In genomic region chr4:89222171-89222570, GRCh38 we compare ENCODE assay signal across 11 cellular contexts.
A peak's percentile ranks its signal among the peaks of the same experiment; 100 is the strongest.
DNase-seq lines count a peak whose midpoint lies in the region; ATAC-seq and TF ChIP-seq lines count a peak whose summit lies in the region.
"Had no signal": no experiment of that assay in that cellular context is flagged by ENCODE, and none has a peak within 500 bp of the region (broad histone marks: within the 10 kb centered on the region; RNA-seq: fewer than 3 reads in every experiment).

No MANE protein-coding gene starts in this region.

- CTCF ChIA-PET in MCF 10A (lab: Yijun Ruan, JAX) = interaction anchor here (1.2 kb wide), 1 partner anchor 213 kb away, joined by 5 read pairs; no protein-coding TSS in a partner anchor

- no peaks in the 10 kb centered on the region for H3K4me1 ChIP-seq in breast epithelium

- H3K27me3 Mint-ChIP-seq in MCF 10A (ENCODE audit: insufficient read depth, unreplicated experiment) = no peaks in the 10 kb centered on the region
- H3K27me3 Mint-ChIP-seq in activated T-helper 17 cell treated with anti-CD3 and anti-CD28 coated beads, Interleukin-2, amount 50 U/mL, for 72 hours = peaks cover 3% of the 10 kb centered on the region
- H3K27me3 Mint-ChIP-seq in stimulated activated naive CD8-positive, alpha-beta T cell treated with anti-CD3 and anti-CD28 coated beads, Interleukin-15, amount 100 ng/mL, for 72 hours = peaks cover 7% of the 10 kb centered on the region

- H3K36me3 Mint-ChIP-seq in MCF 10A (ENCODE audit: insufficient read depth, unreplicated experiment) = no peaks in the 10 kb centered on the region
- no peaks in the 10 kb centered on the region for H3K36me3 Mint-ChIP-seq in activated T-helper 17 cell treated with anti-CD3 and anti-CD28 coated beads, Interleukin-2, amount 50 U/mL, for 72 hours (ENCODE audit: low read depth)

- peak; percentile 1 for DNase-seq in MCF 10A (ENCODE audit: unreplicated experiment)
- no peak for DNase-seq in breast epithelium (ENCODE audit: low spot score in 2 of 2)
- peak in 1 of 2 donors; percentile 37 for DNase-seq in stimulated activated naive CD8-positive, alpha-beta T cell treated with anti-CD3 and anti-CD28 coated beads, Interleukin-15, amount 100 ng/mL, for 72 hours
- no peak for DNase-seq in NCI-H2107 (lab: John Stamatoyannopoulos, UW)
- no peak for DNase-seq in cerebellar nuclear complex (lab: John Stamatoyannopoulos, UW)
- DNase-seq in activated effector memory CD4-positive, alpha-beta T cell treated with Interleukin-2 at 50 U/mL for 16 hours = no peak
- DNase-seq: NCI-H1436 had no signal

- intact Hi-C loops in MCF 10A (cut with micrococcal nuclease) = no loop called here
- intact Hi-C loops in breast epithelium (cut with DNase I; ENCODE audit: low total_unique reads) = no loop called here

- H3K27ac Mint-ChIP-seq in MCF 10A (ENCODE audit: low read depth, unreplicated experiment) = no peak overlapping the region
- peak overlapping the region; percentile 53 for H3K27ac Mint-ChIP-seq in activated T-helper 17 cell treated with anti-CD3 and anti-CD28 coated beads, Interleukin-2, amount 50 U/mL, for 72 hours
- H3K27ac Mint-ChIP-seq in stimulated activated naive CD8-positive, alpha-beta T cell treated with anti-CD3 and anti-CD28 coated beads, Interleukin-15, amount 100 ng/mL, for 72 hours = peak overlapping the region; percentile 89 to 91
- H3K27ac Mint-ChIP-seq: T-helper 2 cell treated with Interferon-gamma antibody and Interleukin-4, amounts not matched to agents 5 μg/mL and 100 μg/mL, for 36 hours had no signal

- H3K9me3 Mint-ChIP-seq in MCF 10A (ENCODE audit: unreplicated experiment) = no peaks in the 10 kb centered on the region
- no peaks in the 10 kb centered on the region for H3K9me3 Mint-ChIP-seq in activated T-helper 17 cell treated with anti-CD3 and anti-CD28 coated beads, Interleukin-2, amount 50 U/mL, for 72 hours
- no peaks in the 10 kb centered on the region for H3K9me3 Mint-ChIP-seq in stimulated activated naive CD8-positive, alpha-beta T cell treated with anti-CD3 and anti-CD28 coated beads, Interleukin-15, amount 100 ng/mL, for 72 hours
- H3K9me3 Mint-ChIP-seq: T-helper 2 cell treated with Interferon-gamma antibody and Interleukin-4, amounts not matched to agents 5 μg/mL and 100 μg/mL, for 36 hours had no signal

- H3K36me3 ChIP-seq in breast epithelium = no peaks in the 10 kb centered on the region
- H3K36me3 ChIP-seq: tibial nerve had no signal

- no peaks in the 10 kb centered on the region for H3K9me3 ChIP-seq in breast epithelium
- H3K9me3 ChIP-seq: tibial nerve had no signal

- TF ChIP-seq CTCF in MCF 10A (IDR thresholded peaks at IDR 0.05; ENCODE audit: unreplicated experiment) (no peak), breast epithelium (IDR thresholded peaks at IDR 0.05) (no peak)

- H3K4me3 ChIP-seq in breast epithelium = no peak overlapping the region
- H3K4me3 ChIP-seq: tibial nerve had no signal

- TF ChIP-seq POLR2A in breast epithelium (IDR thresholded peaks at IDR 0.05) = no peak

- H3K27ac ChIP-seq in breast epithelium = no peak overlapping the region
- H3K27ac ChIP-seq: tibial nerve had no signal

- BruUV-seq in MCF 10A (replicated peaks; lab: Mats Ljungman, UMichigan) = no TSS peak

- peak; percentile 66 for ATAC-seq in HG03354 (IDR thresholded peaks at IDR 0.05; ENCODE audit: poor library complexity, severe bottlenecking, unreplicated experiment)
- peak; percentile 93 for ATAC-seq in activated T-helper 17 cell treated with anti-CD3 and anti-CD28 coated beads, Interleukin-2, amount 50 U/mL, for 72 hours (replicated peaks)
- ATAC-seq in stimulated activated naive CD8-positive, alpha-beta T cell treated with anti-CD3 and anti-CD28 coated beads, Interleukin-15, amount 100 ng/mL, for 72 hours = peak; percentile 97

- POLR2A ChIA-PET in MCF 10A (lab: Yijun Ruan, JAX) = no interaction called here

- H3K4me1 Mint-ChIP-seq in MCF 10A (ENCODE audit: insufficient read depth, unreplicated experiment) = peaks cover 7% of the 10 kb centered on the region
- H3K4me1 Mint-ChIP-seq in activated T-helper 17 cell treated with anti-CD3 and anti-CD28 coated beads, Interleukin-2, amount 50 U/mL, for 72 hours = peaks cover 4% of the 10 kb centered on the region
- H3K4me1 Mint-ChIP-seq in stimulated activated naive CD8-positive, alpha-beta T cell treated with anti-CD3 and anti-CD28 coated beads, Interleukin-15, amount 100 ng/mL, for 72 hours = peaks cover 22% of the 10 kb centered on the region

- H3K27me3 ChIP-seq in breast epithelium = no peaks in the 10 kb centered on the region
- H3K27me3 ChIP-seq: tibial nerve had no signal

- H3K4me3 Mint-ChIP-seq in MCF 10A (ENCODE audit: unreplicated experiment) = no peak overlapping the region
- H3K4me3 Mint-ChIP-seq in activated T-helper 17 cell treated with anti-CD3 and anti-CD28 coated beads, Interleukin-2, amount 50 U/mL, for 72 hours = peak overlapping the region; percentile 31
- no peak overlapping the region for H3K4me3 Mint-ChIP-seq in stimulated activated naive CD8-positive, alpha-beta T cell treated with anti-CD3 and anti-CD28 coated beads, Interleukin-15, amount 100 ng/mL, for 72 hours
- H3K4me3 Mint-ChIP-seq: T-helper 2 cell treated with Interferon-gamma antibody and Interleukin-4, amounts not matched to agents 5 μg/mL and 100 μg/mL, for 36 hours had no signal
